Comparison of ENCODE assay signal across 1 cellular context in the genomic region with DNA sequence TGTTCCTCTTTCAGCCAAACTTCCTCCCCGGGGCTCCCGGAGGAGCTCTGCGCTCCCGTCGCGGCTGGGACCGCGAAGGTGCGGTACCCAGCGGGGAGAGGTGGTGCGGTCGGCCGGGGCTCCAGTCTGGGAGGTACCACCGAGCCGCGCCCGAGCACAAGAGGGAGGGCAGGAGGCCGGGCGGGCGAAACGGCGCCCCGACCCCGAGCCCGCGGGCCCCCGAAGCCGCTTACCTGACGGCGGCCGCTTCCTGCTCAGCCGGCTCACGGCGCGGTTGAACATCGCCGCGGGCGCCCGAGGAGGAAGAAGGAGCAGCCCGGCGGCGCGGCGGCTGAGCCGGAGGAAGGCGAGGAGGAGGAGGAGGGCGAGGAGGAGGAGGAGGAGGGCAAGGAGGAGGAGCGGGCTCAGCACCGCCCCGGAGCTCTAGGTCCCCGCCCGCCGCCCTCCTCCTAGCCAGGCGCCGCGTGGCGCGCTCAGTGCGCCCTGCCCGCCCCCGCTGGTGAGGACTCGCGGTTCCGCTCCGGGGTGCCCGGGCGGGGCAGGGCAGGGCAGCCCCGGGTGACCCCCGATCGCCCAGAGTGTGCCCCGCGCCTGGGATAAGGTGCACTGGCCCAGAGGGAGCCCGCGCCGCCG.
TF ChIP-seq lines count a peak whose summit lies in the region.

A gene with protein sequence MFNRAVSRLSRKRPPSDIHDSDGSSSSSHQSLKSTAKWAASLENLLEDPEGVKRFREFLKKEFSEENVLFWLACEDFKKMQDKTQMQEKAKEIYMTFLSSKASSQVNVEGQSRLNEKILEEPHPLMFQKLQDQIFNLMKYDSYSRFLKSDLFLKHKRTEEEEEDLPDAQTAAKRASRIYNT (minus strand): TSS at position 363 of the 633 bp plus-strand sequence. CDS start 81 bp downstream, at position 282.

TF ChIP-seq in HEK293, 187 proteins besides CTCF, POLR2A, EP300 and RAD21 (continued from another document and continues in another):
- TF ChIP-seq, protein P1, sequence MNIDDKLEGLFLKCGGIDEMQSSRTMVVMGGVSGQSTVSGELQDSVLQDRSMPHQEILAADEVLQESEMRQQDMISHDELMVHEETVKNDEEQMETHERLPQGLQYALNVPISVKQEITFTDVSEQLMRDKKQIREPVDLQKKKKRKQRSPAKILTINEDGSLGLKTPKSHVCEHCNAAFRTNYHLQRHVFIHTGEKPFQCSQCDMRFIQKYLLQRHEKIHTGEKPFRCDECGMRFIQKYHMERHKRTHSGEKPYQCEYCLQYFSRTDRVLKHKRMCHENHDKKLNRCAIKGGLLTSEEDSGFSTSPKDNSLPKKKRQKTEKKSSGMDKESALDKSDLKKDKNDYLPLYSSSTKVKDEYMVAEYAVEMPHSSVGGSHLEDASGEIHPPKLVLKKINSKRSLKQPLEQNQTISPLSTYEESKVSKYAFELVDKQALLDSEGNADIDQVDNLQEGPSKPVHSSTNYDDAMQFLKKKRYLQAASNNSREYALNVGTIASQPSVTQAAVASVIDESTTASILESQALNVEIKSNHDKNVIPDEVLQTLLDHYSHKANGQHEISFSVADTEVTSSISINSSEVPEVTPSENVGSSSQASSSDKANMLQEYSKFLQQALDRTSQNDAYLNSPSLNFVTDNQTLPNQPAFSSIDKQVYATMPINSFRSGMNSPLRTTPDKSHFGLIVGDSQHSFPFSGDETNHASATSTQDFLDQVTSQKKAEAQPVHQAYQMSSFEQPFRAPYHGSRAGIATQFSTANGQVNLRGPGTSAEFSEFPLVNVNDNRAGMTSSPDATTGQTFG (tag by site-specific recombination; IDR thresholded peaks at IDR 0.05; ENCODE audit: borderline replicate concordance): no peak
- TF ChIP-seq, protein P2, sequence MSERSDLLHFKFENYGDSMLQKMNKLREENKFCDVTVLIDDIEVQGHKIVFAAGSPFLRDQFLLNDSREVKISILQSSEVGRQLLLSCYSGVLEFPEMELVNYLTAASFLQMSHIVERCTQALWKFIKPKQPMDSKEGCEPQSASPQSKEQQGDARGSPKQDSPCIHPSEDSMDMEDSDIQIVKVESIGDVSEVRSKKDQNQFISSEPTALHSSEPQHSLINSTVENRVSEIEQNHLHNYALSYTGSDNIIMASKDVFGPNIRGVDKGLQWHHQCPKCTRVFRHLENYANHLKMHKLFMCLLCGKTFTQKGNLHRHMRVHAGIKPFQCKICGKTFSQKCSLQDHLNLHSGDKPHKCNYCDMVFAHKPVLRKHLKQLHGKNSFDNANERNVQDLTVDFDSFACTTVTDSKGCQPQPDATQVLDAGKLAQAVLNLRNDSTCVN (tag by site-specific recombination; optimal IDR thresholded peaks at IDR 0.05): no peak
- TF ChIP-seq GLIS1 (tag by site-specific recombination; IDR thresholded peaks at IDR 0.05): peak; percentile 18; the same call in 1 of the 2 replicates
- TF ChIP-seq BCL11A (tag by site-specific recombination; IDR thresholded peaks at IDR 0.05; ENCODE audit: low read depth): no peak
- TF ChIP-seq KLF8 (tag by site-specific recombination; IDR thresholded peaks at IDR 0.05): peak; percentile 93
- 0 out of 2 replicates have a peak, but pooled peaks have one; percentile 15 for TF ChIP-seq ZNF626 (tag by site-specific recombination; IDR thresholded peaks at IDR 0.05)
- TF ChIP-seq, protein P3, sequence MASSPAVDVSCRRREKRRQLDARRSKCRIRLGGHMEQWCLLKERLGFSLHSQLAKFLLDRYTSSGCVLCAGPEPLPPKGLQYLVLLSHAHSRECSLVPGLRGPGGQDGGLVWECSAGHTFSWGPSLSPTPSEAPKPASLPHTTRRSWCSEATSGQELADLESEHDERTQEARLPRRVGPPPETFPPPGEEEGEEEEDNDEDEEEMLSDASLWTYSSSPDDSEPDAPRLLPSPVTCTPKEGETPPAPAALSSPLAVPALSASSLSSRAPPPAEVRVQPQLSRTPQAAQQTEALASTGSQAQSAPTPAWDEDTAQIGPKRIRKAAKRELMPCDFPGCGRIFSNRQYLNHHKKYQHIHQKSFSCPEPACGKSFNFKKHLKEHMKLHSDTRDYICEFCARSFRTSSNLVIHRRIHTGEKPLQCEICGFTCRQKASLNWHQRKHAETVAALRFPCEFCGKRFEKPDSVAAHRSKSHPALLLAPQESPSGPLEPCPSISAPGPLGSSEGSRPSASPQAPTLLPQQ (tag by site-specific recombination; IDR thresholded peaks at IDR 0.05): peak; percentile 94; the same call in 1 of the 2 replicates
- TF ChIP-seq ZNF529 (tag by site-specific recombination; IDR thresholded peaks at IDR 0.05; ENCODE audit: insufficient replicate concordance): no peak
- TF ChIP-seq ZNF76 (tag by site-specific recombination; IDR thresholded peaks at IDR 0.05; ENCODE audit: borderline replicate concordance, low read depth): no peak
- no peak for TF ChIP-seq ZNF155 (tag by site-specific recombination; IDR thresholded peaks at IDR 0.05)
- TF ChIP-seq OVOL3 (tag by site-specific recombination; IDR thresholded peaks at IDR 0.05): no peak
- peak; percentile 51 for TF ChIP-seq ZNF341 (tag by site-specific recombination; IDR thresholded peaks at IDR 0.05; ENCODE audit: low read depth)
- peak; percentile 74 for TF ChIP-seq SP2 (tag by site-specific recombination; IDR thresholded peaks at IDR 0.05)
- TF ChIP-seq, protein P4, sequence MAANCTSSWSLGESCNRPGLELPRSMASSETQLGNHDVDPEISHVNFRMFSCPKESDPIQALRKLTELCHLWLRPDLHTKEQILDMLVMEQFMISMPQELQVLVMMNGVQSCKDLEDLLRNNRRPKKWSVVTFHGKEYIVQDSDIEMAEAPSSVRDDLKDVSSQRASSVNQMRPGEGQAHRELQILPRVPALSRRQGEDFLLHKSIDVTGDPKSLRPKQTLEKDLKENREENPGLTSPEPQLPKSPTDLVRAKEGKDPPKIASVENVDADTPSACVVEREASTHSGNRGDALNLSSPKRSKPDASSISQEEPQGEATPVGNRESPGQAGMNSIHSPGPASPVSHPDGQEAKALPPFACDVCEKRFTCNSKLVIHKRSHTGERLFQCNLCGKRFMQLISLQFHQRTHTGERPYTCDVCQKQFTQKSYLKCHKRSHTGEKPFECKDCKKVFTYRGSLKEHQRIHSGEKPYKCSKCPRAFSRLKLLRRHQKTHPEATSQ (tag by site-specific recombination; IDR thresholded peaks at IDR 0.05): 0 out of 2 replicates have a peak, but pooled peaks have one; percentile 33
- peak; percentile 73 for TF ChIP-seq ZSCAN30 (tag by site-specific recombination; IDR thresholded peaks at IDR 0.05)
- TF ChIP-seq, protein P5, sequence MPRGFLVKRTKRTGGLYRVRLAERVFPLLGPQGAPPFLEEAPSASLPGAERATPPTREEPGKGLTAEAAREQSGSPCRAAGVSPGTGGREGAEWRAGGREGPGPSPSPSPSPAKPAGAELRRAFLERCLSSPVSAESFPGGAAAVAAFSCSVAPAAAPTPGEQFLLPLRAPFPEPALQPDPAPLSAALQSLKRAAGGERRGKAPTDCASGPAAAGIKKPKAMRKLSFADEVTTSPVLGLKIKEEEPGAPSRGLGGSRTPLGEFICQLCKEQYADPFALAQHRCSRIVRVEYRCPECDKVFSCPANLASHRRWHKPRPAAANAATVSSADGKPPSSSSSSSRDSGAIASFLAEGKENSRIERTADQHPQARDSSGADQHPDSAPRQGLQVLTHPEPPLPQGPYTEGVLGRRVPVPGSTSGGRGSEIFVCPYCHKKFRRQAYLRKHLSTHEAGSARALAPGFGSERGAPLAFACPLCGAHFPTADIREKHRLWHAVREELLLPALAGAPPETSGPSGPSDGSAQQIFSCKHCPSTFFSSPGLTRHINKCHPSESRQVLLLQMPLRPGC (tag by site-specific recombination; IDR thresholded peaks at IDR 0.05): no peak
- TF ChIP-seq ZNF548 (tag by site-specific recombination; IDR thresholded peaks at IDR 0.05): no peak
- TF ChIP-seq, protein P6, sequence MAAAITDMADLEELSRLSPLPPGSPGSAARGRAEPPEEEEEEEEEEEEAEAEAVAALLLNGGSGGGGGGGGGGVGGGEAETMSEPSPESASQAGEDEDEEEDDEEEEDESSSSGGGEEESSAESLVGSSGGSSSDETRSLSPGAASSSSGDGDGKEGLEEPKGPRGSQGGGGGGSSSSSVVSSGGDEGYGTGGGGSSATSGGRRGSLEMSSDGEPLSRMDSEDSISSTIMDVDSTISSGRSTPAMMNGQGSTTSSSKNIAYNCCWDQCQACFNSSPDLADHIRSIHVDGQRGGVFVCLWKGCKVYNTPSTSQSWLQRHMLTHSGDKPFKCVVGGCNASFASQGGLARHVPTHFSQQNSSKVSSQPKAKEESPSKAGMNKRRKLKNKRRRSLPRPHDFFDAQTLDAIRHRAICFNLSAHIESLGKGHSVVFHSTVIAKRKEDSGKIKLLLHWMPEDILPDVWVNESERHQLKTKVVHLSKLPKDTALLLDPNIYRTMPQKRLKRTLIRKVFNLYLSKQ (tag by site-specific recombination; IDR thresholded peaks at IDR 0.05; ENCODE audit: borderline replicate concordance): no peak
- TF ChIP-seq ZNF10 (tag by site-specific recombination; IDR thresholded peaks at IDR 0.05): 0 out of 2 replicates have a peak, but pooled peaks have one; percentile 27
- TF ChIP-seq, protein P7, sequence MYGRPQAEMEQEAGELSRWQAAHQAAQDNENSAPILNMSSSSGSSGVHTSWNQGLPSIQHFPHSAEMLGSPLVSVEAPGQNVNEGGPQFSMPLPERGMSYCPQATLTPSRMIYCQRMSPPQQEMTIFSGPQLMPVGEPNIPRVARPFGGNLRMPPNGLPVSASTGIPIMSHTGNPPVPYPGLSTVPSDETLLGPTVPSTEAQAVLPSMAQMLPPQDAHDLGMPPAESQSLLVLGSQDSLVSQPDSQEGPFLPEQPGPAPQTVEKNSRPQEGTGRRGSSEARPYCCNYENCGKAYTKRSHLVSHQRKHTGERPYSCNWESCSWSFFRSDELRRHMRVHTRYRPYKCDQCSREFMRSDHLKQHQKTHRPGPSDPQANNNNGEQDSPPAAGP (tag by site-specific recombination; IDR thresholded peaks at IDR 0.05): 0 out of 2 replicates have a peak, but pooled peaks have one; percentile 17
- no peak for TF ChIP-seq ZNF837 (tag by site-specific recombination; IDR thresholded peaks at IDR 0.05)
- TF ChIP-seq, protein P8, sequence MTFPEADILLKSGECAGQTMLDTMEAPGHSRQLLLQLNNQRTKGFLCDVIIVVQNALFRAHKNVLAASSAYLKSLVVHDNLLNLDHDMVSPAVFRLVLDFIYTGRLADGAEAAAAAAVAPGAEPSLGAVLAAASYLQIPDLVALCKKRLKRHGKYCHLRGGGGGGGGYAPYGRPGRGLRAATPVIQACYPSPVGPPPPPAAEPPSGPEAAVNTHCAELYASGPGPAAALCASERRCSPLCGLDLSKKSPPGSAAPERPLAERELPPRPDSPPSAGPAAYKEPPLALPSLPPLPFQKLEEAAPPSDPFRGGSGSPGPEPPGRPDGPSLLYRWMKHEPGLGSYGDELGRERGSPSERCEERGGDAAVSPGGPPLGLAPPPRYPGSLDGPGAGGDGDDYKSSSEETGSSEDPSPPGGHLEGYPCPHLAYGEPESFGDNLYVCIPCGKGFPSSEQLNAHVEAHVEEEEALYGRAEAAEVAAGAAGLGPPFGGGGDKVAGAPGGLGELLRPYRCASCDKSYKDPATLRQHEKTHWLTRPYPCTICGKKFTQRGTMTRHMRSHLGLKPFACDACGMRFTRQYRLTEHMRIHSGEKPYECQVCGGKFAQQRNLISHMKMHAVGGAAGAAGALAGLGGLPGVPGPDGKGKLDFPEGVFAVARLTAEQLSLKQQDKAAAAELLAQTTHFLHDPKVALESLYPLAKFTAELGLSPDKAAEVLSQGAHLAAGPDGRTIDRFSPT (tag by site-specific recombination; IDR thresholded peaks at IDR 0.05): peak; percentile 59; the same call in 1 of the 2 replicates
- TF ChIP-seq, protein P9, sequence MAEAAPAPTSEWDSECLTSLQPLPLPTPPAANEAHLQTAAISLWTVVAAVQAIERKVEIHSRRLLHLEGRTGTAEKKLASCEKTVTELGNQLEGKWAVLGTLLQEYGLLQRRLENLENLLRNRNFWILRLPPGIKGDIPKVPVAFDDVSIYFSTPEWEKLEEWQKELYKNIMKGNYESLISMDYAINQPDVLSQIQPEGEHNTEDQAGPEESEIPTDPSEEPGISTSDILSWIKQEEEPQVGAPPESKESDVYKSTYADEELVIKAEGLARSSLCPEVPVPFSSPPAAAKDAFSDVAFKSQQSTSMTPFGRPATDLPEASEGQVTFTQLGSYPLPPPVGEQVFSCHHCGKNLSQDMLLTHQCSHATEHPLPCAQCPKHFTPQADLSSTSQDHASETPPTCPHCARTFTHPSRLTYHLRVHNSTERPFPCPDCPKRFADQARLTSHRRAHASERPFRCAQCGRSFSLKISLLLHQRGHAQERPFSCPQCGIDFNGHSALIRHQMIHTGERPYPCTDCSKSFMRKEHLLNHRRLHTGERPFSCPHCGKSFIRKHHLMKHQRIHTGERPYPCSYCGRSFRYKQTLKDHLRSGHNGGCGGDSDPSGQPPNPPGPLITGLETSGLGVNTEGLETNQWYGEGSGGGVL (tag by site-specific recombination; IDR thresholded peaks at IDR 0.05): peak; percentile 69
- TF ChIP-seq KLF1 (tag by site-specific recombination; IDR thresholded peaks at IDR 0.05): peak; percentile 67
- peak; percentile 58 for TF ChIP-seq ZNF600 (tag by site-specific recombination; IDR thresholded peaks at IDR 0.05)
- no peak for TF ChIP-seq ZBTB7A (tag by site-specific recombination; IDR thresholded peaks at IDR 0.05; ENCODE audit: low read depth)
- peak; percentile 91 for TF ChIP-seq ZBTB8A (tag by site-specific recombination; IDR thresholded peaks at IDR 0.05)
- TF ChIP-seq ZNF791 (tag by site-specific recombination; IDR thresholded peaks at IDR 0.05): no peak
- no peak; the same call in 1 of the 2 replicates for TF ChIP-seq ZNF629 (tag by site-specific recombination; IDR thresholded peaks at IDR 0.05)
- TF ChIP-seq, protein P10, sequence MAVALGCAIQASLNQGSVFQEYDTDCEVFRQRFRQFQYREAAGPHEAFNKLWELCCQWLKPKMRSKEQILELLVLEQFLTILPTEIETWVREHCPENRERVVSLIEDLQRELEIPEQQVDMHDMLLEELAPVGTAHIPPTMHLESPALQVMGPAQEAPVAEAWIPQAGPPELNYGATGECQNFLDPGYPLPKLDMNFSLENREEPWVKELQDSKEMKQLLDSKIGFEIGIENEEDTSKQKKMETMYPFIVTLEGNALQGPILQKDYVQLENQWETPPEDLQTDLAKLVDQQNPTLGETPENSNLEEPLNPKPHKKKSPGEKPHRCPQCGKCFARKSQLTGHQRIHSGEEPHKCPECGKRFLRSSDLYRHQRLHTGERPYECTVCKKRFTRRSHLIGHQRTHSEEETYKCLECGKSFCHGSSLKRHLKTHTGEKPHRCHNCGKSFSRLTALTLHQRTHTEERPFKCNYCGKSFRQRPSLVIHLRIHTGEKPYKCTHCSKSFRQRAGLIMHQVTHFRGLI (tag by site-specific recombination; IDR thresholded peaks at IDR 0.05): peak; percentile 64; the same call in 1 of the 2 replicates
